Comparison of ENCODE assay signal across 8 cellular contexts in genomic region chr7:2894118-2894940, GRCh38. TPM values are rescaled to one million over a fixed set of nuclear protein-coding genes. Genes with fewer than 3 reads are reported as not detected.
DNase-seq lines count a peak whose midpoint lies in the region; ATAC-seq and TF ChIP-seq lines count a peak whose summit lies in the region.

No MANE protein-coding gene starts in this region.

- DNase-seq in CD8-positive, alpha-beta memory T cell: peak; percentile 25 to 61 (median 38)
- DNase-seq in GM20000 (ENCODE audit: low spot score) (peak; percentile 73), activated T-cell treated with anti-CD3 and anti-CD28 coated beads for 48 hours (ENCODE audit: low read depth) (peak; percentile 66), MCF 10A (ENCODE audit: unreplicated experiment) (no peak), NCI-H2029 (lab: John Stamatoyannopoulos, UW) (no peak)
- peak; percentile 38 for DNase-seq in stimulated activated CD4-positive, alpha-beta T cell treated with anti-CD3 and anti-CD28 coated beads, Interleukin-2, amount 100 ng/mL, for 4 hours (ENCODE audit: low read depth)

- H3K36me3 ChIP-seq in CD8-positive, alpha-beta memory T cell (ENCODE audit: insufficient read depth, low read length): no peaks in the 10 kb centered on the region

- TF ChIP-seq CTCF in GM20000 (IDR thresholded peaks at IDR 0.05; ENCODE audit: extremely low read depth, missing control alignments) (no peak), MCF 10A (IDR thresholded peaks at IDR 0.05; ENCODE audit: unreplicated experiment) (no peak)

- no peaks in the 10 kb centered on the region for H3K27me3 ChIP-seq in CD8-positive, alpha-beta memory T cell (ENCODE audit: insufficient read depth, low read length, poor library complexity, severe bottlenecking)

- CTCF ChIA-PET in CD8-positive, alpha-beta memory T cell (lab: Charles Lee): interaction anchor here (0.5 to 3.6 kb wide), 7 partner anchors 9 to 260 kb away, joined by 3 to 12 read pairs (median 3); no protein-coding TSS in a partner anchor
- CTCF ChIA-PET in MCF 10A (lab: Yijun Ruan, JAX): no interaction called here

- H3K4me3 Mint-ChIP-seq in CD8-positive, alpha-beta memory T cell: peak overlapping the region; percentile 84 to 92 (median 89)
- no peak overlapping the region for H3K4me3 Mint-ChIP-seq in MCF 10A (ENCODE audit: unreplicated experiment)

- H3K9me3 Mint-ChIP-seq in CD8-positive, alpha-beta memory T cell: no peaks in the 10 kb centered on the region
- no peaks in the 10 kb centered on the region for H3K9me3 Mint-ChIP-seq in MCF 10A (ENCODE audit: unreplicated experiment)

- POLR2A ChIA-PET in CD8-positive, alpha-beta memory T cell (lab: Charles Lee): interaction anchor here (0.6 to 0.9 kb wide), 3 partner anchors 128 to 226 kb away, joined by 3 to 9 read pairs (median 6); no protein-coding TSS in a partner anchor
- POLR2A ChIA-PET in MCF 10A (lab: Yijun Ruan, JAX): interaction anchor here (0.9 kb wide), 1 partner anchor 10 kb away, joined by 3 read pairs; no protein-coding TSS in a partner anchor

- ATAC-seq in HG03558 (IDR thresholded peaks at IDR 0.05; ENCODE audit: extremely low read depth, unreplicated experiment): peak; percentile 59
- ATAC-seq in SK-N-SH treated with all-trans-retinoic acid at 6 μM for 48 hours: no peak

- no TSS peak for BruUV-seq in MCF 10A (replicated peaks; lab: Mats Ljungman, UMichigan)

- peaks cover 22 to 29% (median 22%) of the 10 kb centered on the region in 3 donors for H3K4me1 Mint-ChIP-seq in CD8-positive, alpha-beta memory T cell
- no peaks in the 10 kb centered on the region for H3K4me1 Mint-ChIP-seq in MCF 10A (ENCODE audit: insufficient read depth, unreplicated experiment)

- no peaks in the 10 kb centered on the region for H3K9me3 ChIP-seq in CD8-positive, alpha-beta memory T cell (ENCODE audit: low read length)

- intact Hi-C loops in MCF 10A (cut with micrococcal nuclease): no loop called here

- no peaks in the 10 kb centered on the region for H3K36me3 Mint-ChIP-seq in CD8-positive, alpha-beta memory T cell
- no peaks in the 10 kb centered on the region for H3K36me3 Mint-ChIP-seq in MCF 10A (ENCODE audit: insufficient read depth, unreplicated experiment)

- peak overlapping the region; percentile 12 for H3K27ac ChIP-seq in CD8-positive, alpha-beta memory T cell (ENCODE audit: low read depth, low read length)

- H3K27ac Mint-ChIP-seq in CD8-positive, alpha-beta memory T cell: peak overlapping the region; percentile 35 to 94 (median 82)
- no peak overlapping the region for H3K27ac Mint-ChIP-seq in MCF 10A (ENCODE audit: low read depth, unreplicated experiment)

- peaks cover 17% of the 10 kb centered on the region for H3K4me1 ChIP-seq in CD8-positive, alpha-beta memory T cell (ENCODE audit: insufficient read depth, low read length)

- H3K4me3 ChIP-seq in CD8-positive, alpha-beta memory T cell (ENCODE audit: low read length): peak overlapping the region; percentile 67

- no peaks in the 10 kb centered on the region for H3K27me3 Mint-ChIP-seq in CD8-positive, alpha-beta memory T cell
- no peaks in the 10 kb centered on the region for H3K27me3 Mint-ChIP-seq in MCF 10A (ENCODE audit: insufficient read depth, unreplicated experiment)

TF ChIP-seq in SK-N-SH treated with all-trans-retinoic acid at 6 μM for 48 hours, 23 proteins besides CTCF, POLR2A, EP300 and RAD21:
- no peak for TF ChIP-seq BACH2 (CRISPR knock-in tag; IDR thresholded peaks at IDR 0.05; ENCODE audit: borderline replicate concordance)
- no peak for TF ChIP-seq ESRRG (CRISPR knock-in tag; IDR thresholded peaks at IDR 0.05)
- no peak for TF ChIP-seq ZNF8 (CRISPR knock-in tag; IDR thresholded peaks at IDR 0.05)
- no peak for TF ChIP-seq CSDC2 (CRISPR knock-in tag; IDR thresholded peaks at IDR 0.05)
- TF ChIP-seq, protein P1, sequence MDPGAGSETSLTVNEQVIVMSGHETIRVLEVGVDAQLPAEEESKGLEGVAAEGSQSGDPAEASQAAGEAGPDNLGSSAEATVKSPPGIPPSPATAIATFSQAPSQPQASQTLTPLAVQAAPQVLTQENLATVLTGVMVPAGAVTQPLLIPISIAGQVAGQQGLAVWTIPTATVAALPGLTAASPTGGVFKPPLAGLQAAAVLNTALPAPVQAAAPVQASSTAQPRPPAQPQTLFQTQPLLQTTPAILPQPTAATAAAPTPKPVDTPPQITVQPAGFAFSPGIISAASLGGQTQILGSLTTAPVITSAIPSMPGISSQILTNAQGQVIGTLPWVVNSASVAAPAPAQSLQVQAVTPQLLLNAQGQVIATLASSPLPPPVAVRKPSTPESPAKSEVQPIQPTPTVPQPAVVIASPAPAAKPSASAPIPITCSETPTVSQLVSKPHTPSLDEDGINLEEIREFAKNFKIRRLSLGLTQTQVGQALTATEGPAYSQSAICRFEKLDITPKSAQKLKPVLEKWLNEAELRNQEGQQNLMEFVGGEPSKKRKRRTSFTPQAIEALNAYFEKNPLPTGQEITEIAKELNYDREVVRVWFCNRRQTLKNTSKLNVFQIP (CRISPR knock-in tag; IDR thresholded peaks at IDR 0.05; ENCODE audit: borderline replicate concordance, low read depth): no peak
- no peak for TF ChIP-seq OSR1 (CRISPR knock-in tag; IDR thresholded peaks at IDR 0.05)
- no peak for TF ChIP-seq TOX (CRISPR knock-in tag; IDR thresholded peaks at IDR 0.05; ENCODE audit: borderline replicate concordance)
- TF ChIP-seq, protein P2, sequence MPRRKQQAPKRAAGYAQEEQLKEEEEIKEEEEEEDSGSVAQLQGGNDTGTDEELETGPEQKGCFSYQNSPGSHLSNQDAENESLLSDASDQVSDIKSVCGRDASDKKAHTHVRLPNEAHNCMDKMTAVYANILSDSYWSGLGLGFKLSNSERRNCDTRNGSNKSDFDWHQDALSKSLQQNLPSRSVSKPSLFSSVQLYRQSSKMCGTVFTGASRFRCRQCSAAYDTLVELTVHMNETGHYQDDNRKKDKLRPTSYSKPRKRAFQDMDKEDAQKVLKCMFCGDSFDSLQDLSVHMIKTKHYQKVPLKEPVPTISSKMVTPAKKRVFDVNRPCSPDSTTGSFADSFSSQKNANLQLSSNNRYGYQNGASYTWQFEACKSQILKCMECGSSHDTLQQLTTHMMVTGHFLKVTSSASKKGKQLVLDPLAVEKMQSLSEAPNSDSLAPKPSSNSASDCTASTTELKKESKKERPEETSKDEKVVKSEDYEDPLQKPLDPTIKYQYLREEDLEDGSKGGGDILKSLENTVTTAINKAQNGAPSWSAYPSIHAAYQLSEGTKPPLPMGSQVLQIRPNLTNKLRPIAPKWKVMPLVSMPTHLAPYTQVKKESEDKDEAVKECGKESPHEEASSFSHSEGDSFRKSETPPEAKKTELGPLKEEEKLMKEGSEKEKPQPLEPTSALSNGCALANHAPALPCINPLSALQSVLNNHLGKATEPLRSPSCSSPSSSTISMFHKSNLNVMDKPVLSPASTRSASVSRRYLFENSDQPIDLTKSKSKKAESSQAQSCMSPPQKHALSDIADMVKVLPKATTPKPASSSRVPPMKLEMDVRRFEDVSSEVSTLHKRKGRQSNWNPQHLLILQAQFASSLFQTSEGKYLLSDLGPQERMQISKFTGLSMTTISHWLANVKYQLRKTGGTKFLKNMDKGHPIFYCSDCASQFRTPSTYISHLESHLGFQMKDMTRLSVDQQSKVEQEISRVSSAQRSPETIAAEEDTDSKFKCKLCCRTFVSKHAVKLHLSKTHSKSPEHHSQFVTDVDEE (CRISPR knock-in tag; IDR thresholded peaks at IDR 0.05): no peak
- no peak for TF ChIP-seq ISL1 (CRISPR knock-in tag; IDR thresholded peaks at IDR 0.05)
- no peak for TF ChIP-seq PPARA (CRISPR knock-in tag; IDR thresholded peaks at IDR 0.05; ENCODE audit: borderline replicate concordance)
- TF ChIP-seq ZFP30 (CRISPR knock-in tag; IDR thresholded peaks at IDR 0.05): no peak
- TF ChIP-seq ARNTL (CRISPR knock-in tag; IDR thresholded peaks at IDR 0.05; ENCODE audit: borderline replicate concordance, low read depth): no peak
- TF ChIP-seq SNAI2 (CRISPR knock-in tag; IDR thresholded peaks at IDR 0.05): no peak
- no peak for TF ChIP-seq CREB5 (CRISPR knock-in tag; IDR thresholded peaks at IDR 0.05; ENCODE audit: low read depth)
- no peak for TF ChIP-seq TCF4 (CRISPR knock-in tag; IDR thresholded peaks at IDR 0.05; ENCODE audit: borderline replicate concordance)

RNA-seq across cellular contexts. Expression of gene GNA12, which starts 50.2 kb away (rescaled TPM):
- 10 to 100 TPM; 20.6 to 21.2 TPM for total RNA-seq in CD8-positive, alpha-beta memory T cell
- 11.2 TPM for polyA plus RNA-seq in CD8-positive, alpha-beta memory T cell
- 36.2 and 38.6 TPM in 2 replicates for total RNA-seq in MCF 10A (2022)

Comparison
In these comparisons a context has a peak if more than half of its experiments do, and no peak if none do; other contexts are left out.
1. DNase-seq: peak in CD8-positive, alpha-beta memory T cell (5 of 5), GM20000 (single experiment), activated T-cell treated with anti-CD3 and anti-CD28 coated beads for 48 hours (single experiment) and stimulated activated CD4-positive, alpha-beta T cell treated with anti-CD3 and anti-CD28 coated beads, Interleukin-2, amount 100 ng/mL, for 4 hours (single experiment); none in MCF 10A (single experiment) and NCI-H2029 (single experiment).